Comparison of ENCODE assay signal across 8 cellular contexts in the genomic region with DNA sequence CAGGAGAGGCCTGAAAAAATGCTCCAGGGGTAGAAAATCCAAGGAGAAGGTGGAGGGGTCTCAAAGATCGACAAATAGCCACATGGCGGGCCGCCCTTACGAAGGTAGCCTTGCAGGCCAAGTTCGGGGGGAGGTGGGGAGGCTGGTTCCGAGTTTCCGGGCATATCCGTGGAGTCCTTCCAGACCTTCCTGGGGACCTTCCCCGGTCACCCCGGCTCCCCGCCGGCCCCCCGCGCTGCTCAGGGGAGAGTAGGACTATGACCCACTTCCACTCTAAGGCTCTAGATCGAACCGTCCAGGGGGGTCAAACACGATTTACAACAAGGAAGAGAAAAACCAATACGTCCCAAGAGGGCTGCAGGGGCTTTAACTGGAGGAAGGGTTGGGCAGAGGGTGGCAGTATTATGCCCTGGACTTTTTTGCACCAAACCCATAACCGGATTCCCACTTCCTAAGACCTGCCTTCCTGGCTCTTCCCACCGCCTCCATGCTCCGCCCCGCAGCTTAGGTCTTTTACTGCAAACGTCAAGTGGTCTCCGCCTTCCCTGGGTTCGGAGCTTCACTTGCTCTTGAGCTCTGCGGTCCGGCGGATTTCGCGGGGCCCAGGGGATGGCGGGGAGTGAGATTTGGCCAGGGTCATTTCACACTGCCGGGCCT. TPM values are rescaled to one million over a fixed set of nuclear protein-coding genes. Genes with fewer than 3 reads are reported as not detected.
DNase-seq lines count a peak whose midpoint lies in the region; TF ChIP-seq lines count a peak whose summit lies in the region.

No MANE protein-coding gene starts in this region.

- TF ChIP-seq EP300 in suprapubic skin (IDR thresholded peaks at IDR 0.05), result no peak

- WGBS in suprapubic skin, result 10% methylated on average over 32 of the region's 32 CpGs

- H3K9me3 ChIP-seq in HEK293 (ENCODE audit: control insufficient read depth, insufficient read depth, low read depth, low read length) (no peaks in the 10 kb centered on the region), suprapubic skin (no peaks in the 10 kb centered on the region)

- H3K4me1 Mint-ChIP-seq in T-helper 2 cell treated with Interferon-gamma antibody and Interleukin-4, amounts not matched to agents 5 μg/mL and 100 μg/mL, for 36 hours (ENCODE audit: low read depth), result no peaks in the 10 kb centered on the region

- H3K27ac Mint-ChIP-seq in T-helper 2 cell treated with Interferon-gamma antibody and Interleukin-4, amounts not matched to agents 5 μg/mL and 100 μg/mL, for 36 hours, result no peak overlapping the region

- H3K4me1 ChIP-seq in HEK293 (ENCODE audit: control insufficient read depth, insufficient read depth, low read length) (peaks cover 4% of the 10 kb centered on the region; the same call in 1 of the 2 replicates), suprapubic skin (peaks cover 24% of the 10 kb centered on the region)

- H3K36me3 ChIP-seq in HEK293 (ENCODE audit: control insufficient read depth in 2 of 2, insufficient read depth in 1 of 2, low read length in 2 of 2) (no peaks in the 10 kb centered on the region), suprapubic skin (no peaks in the 10 kb centered on the region)

- H3K36me3 Mint-ChIP-seq in T-helper 2 cell treated with Interferon-gamma antibody and Interleukin-4, amounts not matched to agents 5 μg/mL and 100 μg/mL, for 36 hours (ENCODE audit: low read depth), result no peaks in the 10 kb centered on the region

- CTCF ChIA-PET in HEK293 (lab: Yijun Ruan, JAX), result interaction anchor here (0.7 to 1.3 kb wide), 10 partner anchors 12 to 336 kb away, joined by 3 to 8 read pairs (median 3); no protein-coding TSS in a partner anchor

- POLR2A ChIA-PET in HEK293 (lab: Yijun Ruan, JAX), result interaction anchor here (0.9 to 1.4 kb wide), 6 partner anchors 9 to 1156 kb away, joined by 4 to 5 read pairs (median 4); no protein-coding TSS in a partner anchor

- H3K27me3 Mint-ChIP-seq in T-helper 2 cell treated with Interferon-gamma antibody and Interleukin-4, amounts not matched to agents 5 μg/mL and 100 μg/mL, for 36 hours (ENCODE audit: low read depth), result peaks cover 57% of the 10 kb centered on the region

- H3K27ac ChIP-seq in HEK293 (ENCODE audit: extremely low read depth, low read depth, low read length), result peak overlapping the region; percentile 94
- peak overlapping the region; percentile 52 for H3K27ac ChIP-seq in caudate nucleus (ENCODE audit: low read depth, low read length)
- no peak overlapping the region for H3K27ac ChIP-seq in suprapubic skin

- no peak for TF ChIP-seq POLR2A in suprapubic skin (IDR thresholded peaks at IDR 0.05)

- peaks cover 18% of the 10 kb centered on the region for H3K27me3 ChIP-seq in suprapubic skin

- peak; percentile 28; the same call in 1 of the 2 replicates for TF ChIP-seq CTCF in HEK293 (tag by site-specific recombination; IDR thresholded peaks at IDR 0.05)
- TF ChIP-seq CTCF in suprapubic skin (IDR thresholded peaks at IDR 0.05), result no peak

- no peak overlapping the region for H3K4me3 Mint-ChIP-seq in T-helper 2 cell treated with Interferon-gamma antibody and Interleukin-4, amounts not matched to agents 5 μg/mL and 100 μg/mL, for 36 hours

- H3K4me3 ChIP-seq in HEK293 (ENCODE audit: low read depth, low read length) (peak overlapping the region; percentile 78), suprapubic skin (peak overlapping the region; percentile 71)

- H3K9me3 Mint-ChIP-seq in T-helper 2 cell treated with Interferon-gamma antibody and Interleukin-4, amounts not matched to agents 5 μg/mL and 100 μg/mL, for 36 hours, result no peaks in the 10 kb centered on the region

- DNase-seq in D341Med (ENCODE audit: low spot score), result peak; percentile 62
- DNase-seq in NCI-H526 (lab: John Stamatoyannopoulos, UW), result peak; percentile 65 to 86
- DNase-seq in caudate nucleus (lab: John Stamatoyannopoulos, UW), result peak in 20 of 61 donors; percentile 3 to 57 (median 28)
- DNase-seq in kidney tubule cell (ENCODE audit: low spot score), result peak; percentile 84
- no peak for DNase-seq in suprapubic skin (ENCODE audit: low spot score in 2 of 2)
- DNase-seq in T-helper 2 cell treated with Interferon-gamma antibody and Interleukin-4, amounts not matched to agents 5 μg/mL and 100 μg/mL, for 36 hours (ENCODE audit: low spot score), result no peak
- DNase-seq in stimulated activated CD4-positive, alpha-beta T cell treated with anti-CD3 and anti-CD28 coated beads, Interleukin-12 subunit alpha, Interleukin-12 subunit beta, amount 100 ng/mL, for 4 hours, result no peak

TF ChIP-seq in HEK293, 187 proteins besides CTCF, POLR2A, EP300 and RAD21 (continues in another document):
- TF ChIP-seq ZNF600 (tag by site-specific recombination; IDR thresholded peaks at IDR 0.05), result peak; percentile 11; the same call in 1 of the 2 replicates
- TF ChIP-seq ZNF341 (tag by site-specific recombination; IDR thresholded peaks at IDR 0.05; ENCODE audit: low read depth), result peak; percentile 95
- no peak for TF ChIP-seq ZNF354C (tag by site-specific recombination; IDR thresholded peaks at IDR 0.05; ENCODE audit: borderline replicate concordance, low read depth)
- TF ChIP-seq ZNF629 (tag by site-specific recombination; IDR thresholded peaks at IDR 0.05), result 0 out of 2 replicates have a peak, but pooled peaks have one; percentile 16
- no peak for TF ChIP-seq ZNF292 (tag by site-specific recombination; IDR thresholded peaks at IDR 0.05; ENCODE audit: borderline replicate concordance, low read depth)
- peak; percentile 82 for TF ChIP-seq ZBTB20 (tag by site-specific recombination; IDR thresholded peaks at IDR 0.05)
- TF ChIP-seq ZNF2 (tag by site-specific recombination; IDR thresholded peaks at IDR 0.05), result 0 out of 2 replicates have a peak, but pooled peaks have one; percentile 61
- TF ChIP-seq ZNF837 (tag by site-specific recombination; IDR thresholded peaks at IDR 0.05), result no peak
- 0 out of 2 replicates have a peak, but pooled peaks have one; percentile 8 for TF ChIP-seq ZFHX2 (tag by site-specific recombination; conservative IDR thresholded peaks at IDR 0.05)
- peak; percentile 61 for TF ChIP-seq SP3 (tag by site-specific recombination; IDR thresholded peaks at IDR 0.05)
- TF ChIP-seq SP2 (tag by site-specific recombination; IDR thresholded peaks at IDR 0.05), result peak; percentile 73
- TF ChIP-seq ZNF335 (tag by site-specific recombination; conservative IDR thresholded peaks at IDR 0.05), result peak; percentile 86
- TF ChIP-seq, protein P1, sequence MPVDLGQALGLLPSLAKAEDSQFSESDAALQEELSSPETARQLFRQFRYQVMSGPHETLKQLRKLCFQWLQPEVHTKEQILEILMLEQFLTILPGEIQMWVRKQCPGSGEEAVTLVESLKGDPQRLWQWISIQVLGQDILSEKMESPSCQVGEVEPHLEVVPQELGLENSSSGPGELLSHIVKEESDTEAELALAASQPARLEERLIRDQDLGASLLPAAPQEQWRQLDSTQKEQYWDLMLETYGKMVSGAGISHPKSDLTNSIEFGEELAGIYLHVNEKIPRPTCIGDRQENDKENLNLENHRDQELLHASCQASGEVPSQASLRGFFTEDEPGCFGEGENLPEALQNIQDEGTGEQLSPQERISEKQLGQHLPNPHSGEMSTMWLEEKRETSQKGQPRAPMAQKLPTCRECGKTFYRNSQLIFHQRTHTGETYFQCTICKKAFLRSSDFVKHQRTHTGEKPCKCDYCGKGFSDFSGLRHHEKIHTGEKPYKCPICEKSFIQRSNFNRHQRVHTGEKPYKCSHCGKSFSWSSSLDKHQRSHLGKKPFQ (tag by site-specific recombination; IDR thresholded peaks at IDR 0.05), result peak; percentile 58; the same call in 1 of the 2 replicates
- no peak for TF ChIP-seq ZNF530 (tag by site-specific recombination; IDR thresholded peaks at IDR 0.05; ENCODE audit: low read depth)
- no peak for TF ChIP-seq ZNF518A (tag by site-specific recombination; conservative IDR thresholded peaks at IDR 0.05; ENCODE audit: low read depth)
- TF ChIP-seq ZXDB (tag by site-specific recombination; IDR thresholded peaks at IDR 0.05), result peak; percentile 55
- TF ChIP-seq IKZF3 (tag by site-specific recombination; IDR thresholded peaks at IDR 0.05), result 0 out of 2 replicates have a peak, but pooled peaks have one; percentile 44

RNA-seq across cellular contexts. Expression of gene LYPD6, which starts 0.8 kb away (rescaled TPM):
- 1 to 10 TPM in 1 of 4 donors, under 1 TPM in 2, not detected in 1; 0.45 to 1.9 (median 0.93) TPM for total RNA-seq in suprapubic skin

Comparison
In these comparisons a context has a peak if more than half of its experiments do, and no peak if none do; other contexts are left out.
1. DNase-seq: peak in D341Med (single experiment), NCI-H526 (2 of 2) and kidney tubule cell (single experiment); none in suprapubic skin (0 of 2), T-helper 2 cell treated with Interferon-gamma antibody and Interleukin-4, amounts not matched to agents 5 μg/mL and 100 μg/mL, for 36 hours (single experiment) and stimulated activated CD4-positive, alpha-beta T cell treated with anti-CD3 and anti-CD28 coated beads, Interleukin-12 subunit alpha, Interleukin-12 subunit beta, amount 100 ng/mL, for 4 hours (single experiment).